Comparison of ENCODE assay signal across 1 cellular context in the genomic region with DNA sequence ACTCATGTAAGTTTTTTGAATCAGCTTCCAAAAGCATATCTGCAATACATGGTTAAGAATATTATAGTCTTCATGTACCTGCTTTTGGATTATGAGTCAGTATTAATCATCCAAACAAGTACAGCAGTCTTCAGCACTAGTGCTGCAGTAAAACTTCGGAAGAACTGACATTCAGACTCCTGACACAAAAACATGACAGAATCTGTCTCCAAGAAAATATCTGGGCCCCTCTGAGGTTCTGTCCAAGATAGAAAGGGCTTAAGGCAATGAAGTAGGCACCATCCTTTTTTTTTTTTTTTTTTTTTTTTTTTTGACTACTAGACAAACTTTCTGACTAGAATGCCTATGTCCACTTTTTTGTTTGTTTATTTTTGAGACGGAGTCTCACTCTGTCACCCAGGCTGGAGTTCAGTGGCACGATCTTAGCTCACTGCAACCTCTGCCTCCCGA.
TF ChIP-seq lines count a peak whose summit lies in the region.

No MANE protein-coding gene starts in this region.

TF ChIP-seq in K562, 482 proteins besides CTCF, POLR2A, EP300 and RAD21 (continued from another document):
- TF ChIP-seq, protein P1, sequence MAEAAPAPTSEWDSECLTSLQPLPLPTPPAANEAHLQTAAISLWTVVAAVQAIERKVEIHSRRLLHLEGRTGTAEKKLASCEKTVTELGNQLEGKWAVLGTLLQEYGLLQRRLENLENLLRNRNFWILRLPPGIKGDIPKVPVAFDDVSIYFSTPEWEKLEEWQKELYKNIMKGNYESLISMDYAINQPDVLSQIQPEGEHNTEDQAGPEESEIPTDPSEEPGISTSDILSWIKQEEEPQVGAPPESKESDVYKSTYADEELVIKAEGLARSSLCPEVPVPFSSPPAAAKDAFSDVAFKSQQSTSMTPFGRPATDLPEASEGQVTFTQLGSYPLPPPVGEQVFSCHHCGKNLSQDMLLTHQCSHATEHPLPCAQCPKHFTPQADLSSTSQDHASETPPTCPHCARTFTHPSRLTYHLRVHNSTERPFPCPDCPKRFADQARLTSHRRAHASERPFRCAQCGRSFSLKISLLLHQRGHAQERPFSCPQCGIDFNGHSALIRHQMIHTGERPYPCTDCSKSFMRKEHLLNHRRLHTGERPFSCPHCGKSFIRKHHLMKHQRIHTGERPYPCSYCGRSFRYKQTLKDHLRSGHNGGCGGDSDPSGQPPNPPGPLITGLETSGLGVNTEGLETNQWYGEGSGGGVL (CRISPR knock-in tag; IDR thresholded peaks at IDR 0.05) = no peak
- TF ChIP-seq GATA2 (CRISPR knock-in tag; IDR thresholded peaks at IDR 0.05) (no peak), ELK1 (CRISPR knock-in tag; IDR thresholded peaks at IDR 0.05) (no peak), PYGO2 (tag; IDR thresholded peaks at IDR 0.05) (no peak), ZNF384 (IDR thresholded peaks at IDR 0.05; ENCODE audit: low read depth, low read length) (peak; percentile 62; the same call in 1 of the 2 replicates), NELFE (IDR thresholded peaks at IDR 0.05; ENCODE audit: insufficient read depth, insufficient read length) (no peak), MBD2 (IDR thresholded peaks at IDR 0.05; ENCODE audit: borderline replicate concordance, low read depth) (no peak), CSDE1 (IDR thresholded peaks at IDR 0.05) (no peak), FOSL1 (tag; conservative IDR thresholded peaks at IDR 0.05) (peak; percentile 78), MAZ (CRISPR knock-in tag; conservative IDR thresholded peaks at IDR 0.05 in 1 of 2, IDR thresholded peaks at IDR 0.05 in 1 of 2) (no peak), TEAD2 (tag; IDR thresholded peaks at IDR 0.05) (no peak)
- TF ChIP-seq, protein P2, sequence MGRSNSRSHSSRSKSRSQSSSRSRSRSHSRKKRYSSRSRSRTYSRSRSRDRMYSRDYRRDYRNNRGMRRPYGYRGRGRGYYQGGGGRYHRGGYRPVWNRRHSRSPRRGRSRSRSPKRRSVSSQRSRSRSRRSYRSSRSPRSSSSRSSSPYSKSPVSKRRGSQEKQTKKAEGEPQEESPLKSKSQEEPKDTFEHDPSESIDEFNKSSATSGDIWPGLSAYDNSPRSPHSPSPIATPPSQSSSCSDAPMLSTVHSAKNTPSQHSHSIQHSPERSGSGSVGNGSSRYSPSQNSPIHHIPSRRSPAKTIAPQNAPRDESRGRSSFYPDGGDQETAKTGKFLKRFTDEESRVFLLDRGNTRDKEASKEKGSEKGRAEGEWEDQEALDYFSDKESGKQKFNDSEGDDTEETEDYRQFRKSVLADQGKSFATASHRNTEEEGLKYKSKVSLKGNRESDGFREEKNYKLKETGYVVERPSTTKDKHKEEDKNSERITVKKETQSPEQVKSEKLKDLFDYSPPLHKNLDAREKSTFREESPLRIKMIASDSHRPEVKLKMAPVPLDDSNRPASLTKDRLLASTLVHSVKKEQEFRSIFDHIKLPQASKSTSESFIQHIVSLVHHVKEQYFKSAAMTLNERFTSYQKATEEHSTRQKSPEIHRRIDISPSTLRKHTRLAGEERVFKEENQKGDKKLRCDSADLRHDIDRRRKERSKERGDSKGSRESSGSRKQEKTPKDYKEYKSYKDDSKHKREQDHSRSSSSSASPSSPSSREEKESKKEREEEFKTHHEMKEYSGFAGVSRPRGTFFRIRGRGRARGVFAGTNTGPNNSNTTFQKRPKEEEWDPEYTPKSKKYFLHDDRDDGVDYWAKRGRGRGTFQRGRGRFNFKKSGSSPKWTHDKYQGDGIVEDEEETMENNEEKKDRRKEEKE (IDR thresholded peaks at IDR 0.05; ENCODE audit: borderline replicate concordance in 1 of 2, control insufficient read depth in 1 of 2, low read depth in 2 of 2, low read length in 1 of 2) = no peak
- TF ChIP-seq, protein P3, sequence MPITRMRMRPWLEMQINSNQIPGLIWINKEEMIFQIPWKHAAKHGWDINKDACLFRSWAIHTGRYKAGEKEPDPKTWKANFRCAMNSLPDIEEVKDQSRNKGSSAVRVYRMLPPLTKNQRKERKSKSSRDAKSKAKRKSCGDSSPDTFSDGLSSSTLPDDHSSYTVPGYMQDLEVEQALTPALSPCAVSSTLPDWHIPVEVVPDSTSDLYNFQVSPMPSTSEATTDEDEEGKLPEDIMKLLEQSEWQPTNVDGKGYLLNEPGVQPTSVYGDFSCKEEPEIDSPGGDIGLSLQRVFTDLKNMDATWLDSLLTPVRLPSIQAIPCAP (CRISPR knock-in tag; IDR thresholded peaks at IDR 0.05; ENCODE audit: borderline replicate concordance) = no peak
- TF ChIP-seq, protein P4, sequence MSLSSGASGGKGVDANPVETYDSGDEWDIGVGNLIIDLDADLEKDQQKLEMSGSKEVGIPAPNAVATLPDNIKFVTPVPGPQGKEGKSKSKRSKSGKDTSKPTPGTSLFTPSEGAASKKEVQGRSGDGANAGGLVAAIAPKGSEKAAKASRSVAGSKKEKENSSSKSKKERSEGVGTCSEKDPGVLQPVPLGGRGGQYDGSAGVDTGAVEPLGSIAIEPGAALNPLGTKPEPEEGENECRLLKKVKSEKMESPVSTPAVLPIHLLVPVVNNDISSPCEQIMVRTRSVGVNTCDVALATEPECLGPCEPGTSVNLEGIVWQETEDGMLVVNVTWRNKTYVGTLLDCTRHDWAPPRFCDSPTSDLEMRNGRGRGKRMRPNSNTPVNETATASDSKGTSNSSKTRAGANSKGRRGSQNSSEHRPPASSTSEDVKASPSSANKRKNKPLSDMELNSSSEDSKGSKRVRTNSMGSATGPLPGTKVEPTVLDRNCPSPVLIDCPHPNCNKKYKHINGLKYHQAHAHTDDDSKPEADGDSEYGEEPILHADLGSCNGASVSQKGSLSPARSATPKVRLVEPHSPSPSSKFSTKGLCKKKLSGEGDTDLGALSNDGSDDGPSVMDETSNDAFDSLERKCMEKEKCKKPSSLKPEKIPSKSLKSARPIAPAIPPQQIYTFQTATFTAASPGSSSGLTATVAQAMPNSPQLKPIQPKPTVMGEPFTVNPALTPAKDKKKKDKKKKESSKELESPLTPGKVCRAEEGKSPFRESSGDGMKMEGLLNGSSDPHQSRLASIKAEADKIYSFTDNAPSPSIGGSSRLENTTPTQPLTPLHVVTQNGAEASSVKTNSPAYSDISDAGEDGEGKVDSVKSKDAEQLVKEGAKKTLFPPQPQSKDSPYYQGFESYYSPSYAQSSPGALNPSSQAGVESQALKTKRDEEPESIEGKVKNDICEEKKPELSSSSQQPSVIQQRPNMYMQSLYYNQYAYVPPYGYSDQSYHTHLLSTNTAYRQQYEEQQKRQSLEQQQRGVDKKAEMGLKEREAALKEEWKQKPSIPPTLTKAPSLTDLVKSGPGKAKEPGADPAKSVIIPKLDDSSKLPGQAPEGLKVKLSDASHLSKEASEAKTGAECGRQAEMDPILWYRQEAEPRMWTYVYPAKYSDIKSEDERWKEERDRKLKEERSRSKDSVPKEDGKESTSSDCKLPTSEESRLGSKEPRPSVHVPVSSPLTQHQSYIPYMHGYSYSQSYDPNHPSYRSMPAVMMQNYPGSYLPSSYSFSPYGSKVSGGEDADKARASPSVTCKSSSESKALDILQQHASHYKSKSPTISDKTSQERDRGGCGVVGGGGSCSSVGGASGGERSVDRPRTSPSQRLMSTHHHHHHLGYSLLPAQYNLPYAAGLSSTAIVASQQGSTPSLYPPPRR (CRISPR knock-in tag; IDR thresholded peaks at IDR 0.05; ENCODE audit: borderline replicate concordance) = no peak
